Comparison of ENCODE assay signal across 1 cellular context in the genomic region with DNA sequence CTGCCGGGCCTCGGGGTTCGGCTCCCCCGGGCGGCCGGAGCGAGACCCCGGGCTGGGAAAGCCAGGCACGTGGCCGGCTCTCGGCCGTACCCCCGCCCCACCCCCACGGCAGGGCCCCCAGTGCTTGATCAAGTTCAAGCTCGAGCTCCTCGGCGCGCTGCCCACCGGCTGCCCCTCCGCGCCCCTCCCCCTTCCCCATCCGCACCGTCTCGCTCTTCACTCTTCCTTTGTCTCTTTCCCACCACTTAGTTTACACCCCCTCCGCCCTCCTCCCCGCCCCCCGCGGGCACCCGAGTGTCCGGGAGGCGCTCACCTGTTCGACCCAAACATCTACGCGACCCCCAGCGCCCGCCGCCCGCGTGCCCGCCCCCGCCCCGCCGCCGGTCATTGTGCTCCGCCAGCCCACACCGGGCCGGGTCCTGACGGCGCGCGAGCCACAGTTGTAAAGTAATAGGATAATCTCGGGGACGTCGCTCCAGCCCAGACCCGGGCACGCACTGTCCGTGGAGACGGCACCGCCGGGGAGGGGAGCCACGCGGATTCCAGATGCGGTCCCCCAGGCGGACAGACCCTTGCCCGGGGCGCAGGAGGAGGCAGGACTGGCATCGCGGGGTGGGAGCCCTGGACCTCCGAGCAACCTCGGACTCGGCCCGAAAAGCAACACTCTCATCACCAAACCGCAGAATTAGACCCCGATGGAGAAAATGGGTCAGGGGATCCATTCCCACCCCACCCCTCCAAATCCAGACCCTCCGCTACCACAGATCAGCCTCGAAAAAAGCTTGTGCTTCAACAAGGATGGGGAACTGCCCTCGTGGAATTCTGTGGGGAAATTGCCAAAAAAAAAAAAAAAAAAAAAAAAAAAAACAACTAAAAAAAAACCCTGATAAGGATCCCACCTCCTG.
TF ChIP-seq lines count a peak whose summit lies in the region.

No MANE protein-coding gene starts in this region.

TF ChIP-seq in HepG2, 621 proteins besides CTCF, POLR2A, EP300 and RAD21 (continued from another document and continues in another):
- TF ChIP-seq, protein P1, sequence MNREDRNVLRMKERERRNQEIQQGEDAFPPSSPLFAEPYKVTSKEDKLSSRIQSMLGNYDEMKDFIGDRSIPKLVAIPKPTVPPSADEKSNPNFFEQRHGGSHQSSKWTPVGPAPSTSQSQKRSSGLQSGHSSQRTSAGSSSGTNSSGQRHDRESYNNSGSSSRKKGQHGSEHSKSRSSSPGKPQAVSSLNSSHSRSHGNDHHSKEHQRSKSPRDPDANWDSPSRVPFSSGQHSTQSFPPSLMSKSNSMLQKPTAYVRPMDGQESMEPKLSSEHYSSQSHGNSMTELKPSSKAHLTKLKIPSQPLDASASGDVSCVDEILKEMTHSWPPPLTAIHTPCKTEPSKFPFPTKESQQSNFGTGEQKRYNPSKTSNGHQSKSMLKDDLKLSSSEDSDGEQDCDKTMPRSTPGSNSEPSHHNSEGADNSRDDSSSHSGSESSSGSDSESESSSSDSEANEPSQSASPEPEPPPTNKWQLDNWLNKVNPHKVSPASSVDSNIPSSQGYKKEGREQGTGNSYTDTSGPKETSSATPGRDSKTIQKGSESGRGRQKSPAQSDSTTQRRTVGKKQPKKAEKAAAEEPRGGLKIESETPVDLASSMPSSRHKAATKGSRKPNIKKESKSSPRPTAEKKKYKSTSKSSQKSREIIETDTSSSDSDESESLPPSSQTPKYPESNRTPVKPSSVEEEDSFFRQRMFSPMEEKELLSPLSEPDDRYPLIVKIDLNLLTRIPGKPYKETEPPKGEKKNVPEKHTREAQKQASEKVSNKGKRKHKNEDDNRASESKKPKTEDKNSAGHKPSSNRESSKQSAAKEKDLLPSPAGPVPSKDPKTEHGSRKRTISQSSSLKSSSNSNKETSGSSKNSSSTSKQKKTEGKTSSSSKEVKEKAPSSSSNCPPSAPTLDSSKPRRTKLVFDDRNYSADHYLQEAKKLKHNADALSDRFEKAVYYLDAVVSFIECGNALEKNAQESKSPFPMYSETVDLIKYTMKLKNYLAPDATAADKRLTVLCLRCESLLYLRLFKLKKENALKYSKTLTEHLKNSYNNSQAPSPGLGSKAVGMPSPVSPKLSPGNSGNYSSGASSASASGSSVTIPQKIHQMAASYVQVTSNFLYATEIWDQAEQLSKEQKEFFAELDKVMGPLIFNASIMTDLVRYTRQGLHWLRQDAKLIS (CRISPR knock-in tag; IDR thresholded peaks at IDR 0.05), result 0 out of 2 replicates have a peak, but pooled peaks have one; percentile 4
- TF ChIP-seq ONECUT2 (CRISPR knock-in tag; IDR thresholded peaks at IDR 0.05), result no peak
- TF ChIP-seq, protein P2, sequence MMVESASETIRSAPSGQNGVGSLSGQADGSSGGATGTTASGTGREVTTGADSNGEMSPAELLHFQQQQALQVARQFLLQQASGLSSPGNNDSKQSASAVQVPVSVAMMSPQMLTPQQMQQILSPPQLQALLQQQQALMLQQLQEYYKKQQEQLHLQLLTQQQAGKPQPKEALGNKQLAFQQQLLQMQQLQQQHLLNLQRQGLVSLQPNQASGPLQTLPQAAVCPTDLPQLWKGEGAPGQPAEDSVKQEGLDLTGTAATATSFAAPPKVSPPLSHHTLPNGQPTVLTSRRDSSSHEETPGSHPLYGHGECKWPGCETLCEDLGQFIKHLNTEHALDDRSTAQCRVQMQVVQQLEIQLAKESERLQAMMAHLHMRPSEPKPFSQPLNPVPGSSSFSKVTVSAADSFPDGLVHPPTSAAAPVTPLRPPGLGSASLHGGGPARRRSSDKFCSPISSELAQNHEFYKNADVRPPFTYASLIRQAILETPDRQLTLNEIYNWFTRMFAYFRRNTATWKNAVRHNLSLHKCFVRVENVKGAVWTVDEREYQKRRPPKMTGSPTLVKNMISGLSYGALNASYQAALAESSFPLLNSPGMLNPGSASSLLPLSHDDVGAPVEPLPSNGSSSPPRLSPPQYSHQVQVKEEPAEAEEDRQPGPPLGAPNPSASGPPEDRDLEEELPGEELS (CRISPR knock-in tag; IDR thresholded peaks at IDR 0.05), result no peak
- TF ChIP-seq, protein P3, sequence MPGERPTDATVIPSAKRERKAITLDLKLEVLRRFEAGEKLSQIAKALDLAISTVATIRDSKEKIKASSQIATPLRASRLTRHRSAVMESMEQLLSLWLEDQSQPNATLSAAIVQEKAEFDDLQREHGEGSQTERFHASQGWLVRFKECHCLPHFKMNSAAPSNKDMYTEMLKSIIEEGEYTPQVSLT (CRISPR knock-in tag; IDR thresholded peaks at IDR 0.05; ENCODE audit: borderline replicate concordance, low read depth), result no peak
- TF ChIP-seq SMYD3 (CRISPR knock-in tag; IDR thresholded peaks at IDR 0.05), result no peak
- TF ChIP-seq, protein P4, sequence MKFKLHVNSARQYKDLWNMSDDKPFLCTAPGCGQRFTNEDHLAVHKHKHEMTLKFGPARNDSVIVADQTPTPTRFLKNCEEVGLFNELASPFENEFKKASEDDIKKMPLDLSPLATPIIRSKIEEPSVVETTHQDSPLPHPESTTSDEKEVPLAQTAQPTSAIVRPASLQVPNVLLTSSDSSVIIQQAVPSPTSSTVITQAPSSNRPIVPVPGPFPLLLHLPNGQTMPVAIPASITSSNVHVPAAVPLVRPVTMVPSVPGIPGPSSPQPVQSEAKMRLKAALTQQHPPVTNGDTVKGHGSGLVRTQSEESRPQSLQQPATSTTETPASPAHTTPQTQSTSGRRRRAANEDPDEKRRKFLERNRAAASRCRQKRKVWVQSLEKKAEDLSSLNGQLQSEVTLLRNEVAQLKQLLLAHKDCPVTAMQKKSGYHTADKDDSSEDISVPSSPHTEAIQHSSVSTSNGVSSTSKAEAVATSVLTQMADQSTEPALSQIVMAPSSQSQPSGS (CRISPR knock-in tag; IDR thresholded peaks at IDR 0.05), result 0 out of 2 replicates have a peak, but pooled peaks have one; percentile 3
- TF ChIP-seq GTF2F1 (IDR thresholded peaks at IDR 0.05; ENCODE audit: low read length), result no peak
- TF ChIP-seq ZBTB38 (CRISPR knock-in tag; IDR thresholded peaks at IDR 0.05), result no peak; the same call in 1 of the 2 replicates
- TF ChIP-seq ZNF572 (CRISPR knock-in tag; IDR thresholded peaks at IDR 0.05), result no peak
- TF ChIP-seq, protein P5, sequence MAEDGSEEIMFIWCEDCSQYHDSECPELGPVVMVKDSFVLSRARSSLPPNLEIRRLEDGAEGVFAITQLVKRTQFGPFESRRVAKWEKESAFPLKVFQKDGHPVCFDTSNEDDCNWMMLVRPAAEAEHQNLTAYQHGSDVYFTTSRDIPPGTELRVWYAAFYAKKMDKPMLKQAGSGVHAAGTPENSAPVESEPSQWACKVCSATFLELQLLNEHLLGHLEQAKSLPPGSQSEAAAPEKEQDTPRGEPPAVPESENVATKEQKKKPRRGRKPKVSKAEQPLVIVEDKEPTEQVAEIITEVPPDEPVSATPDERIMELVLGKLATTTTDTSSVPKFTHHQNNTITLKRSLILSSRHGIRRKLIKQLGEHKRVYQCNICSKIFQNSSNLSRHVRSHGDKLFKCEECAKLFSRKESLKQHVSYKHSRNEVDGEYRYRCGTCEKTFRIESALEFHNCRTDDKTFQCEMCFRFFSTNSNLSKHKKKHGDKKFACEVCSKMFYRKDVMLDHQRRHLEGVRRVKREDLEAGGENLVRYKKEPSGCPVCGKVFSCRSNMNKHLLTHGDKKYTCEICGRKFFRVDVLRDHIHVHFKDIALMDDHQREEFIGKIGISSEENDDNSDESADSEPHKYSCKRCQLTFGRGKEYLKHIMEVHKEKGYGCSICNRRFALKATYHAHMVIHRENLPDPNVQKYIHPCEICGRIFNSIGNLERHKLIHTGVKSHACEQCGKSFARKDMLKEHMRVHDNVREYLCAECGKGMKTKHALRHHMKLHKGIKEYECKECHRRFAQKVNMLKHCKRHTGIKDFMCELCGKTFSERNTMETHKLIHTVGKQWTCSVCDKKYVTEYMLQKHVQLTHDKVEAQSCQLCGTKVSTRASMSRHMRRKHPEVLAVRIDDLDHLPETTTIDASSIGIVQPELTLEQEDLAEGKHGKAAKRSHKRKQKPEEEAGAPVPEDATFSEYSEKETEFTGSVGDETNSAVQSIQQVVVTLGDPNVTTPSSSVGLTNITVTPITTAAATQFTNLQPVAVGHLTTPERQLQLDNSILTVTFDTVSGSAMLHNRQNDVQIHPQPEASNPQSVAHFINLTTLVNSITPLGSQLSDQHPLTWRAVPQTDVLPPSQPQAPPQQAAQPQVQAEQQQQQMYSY (CRISPR knock-in tag; IDR thresholded peaks at IDR 0.05), result no peak
- TF ChIP-seq, protein P6, sequence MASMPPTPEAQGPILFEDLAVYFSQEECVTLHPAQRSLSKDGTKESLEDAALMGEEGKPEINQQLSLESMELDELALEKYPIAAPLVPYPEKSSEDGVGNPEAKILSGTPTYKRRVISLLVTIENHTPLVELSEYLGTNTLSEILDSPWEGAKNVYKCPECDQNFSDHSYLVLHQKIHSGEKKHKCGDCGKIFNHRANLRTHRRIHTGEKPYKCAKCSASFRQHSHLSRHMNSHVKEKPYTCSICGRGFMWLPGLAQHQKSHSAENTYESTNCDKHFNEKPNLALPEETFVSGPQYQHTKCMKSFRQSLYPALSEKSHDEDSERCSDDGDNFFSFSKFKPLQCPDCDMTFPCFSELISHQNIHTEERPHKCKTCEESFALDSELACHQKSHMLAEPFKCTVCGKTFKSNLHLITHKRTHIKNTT (CRISPR knock-in tag; IDR thresholded peaks at IDR 0.05), result no peak
- TF ChIP-seq NR2F1 (CRISPR knock-in tag; IDR thresholded peaks at IDR 0.05), result no peak
- no peak for TF ChIP-seq ZNF460 (CRISPR knock-in tag; IDR thresholded peaks at IDR 0.05; ENCODE audit: borderline replicate concordance)
- no peak for TF ChIP-seq SKI (IDR thresholded peaks at IDR 0.05; ENCODE audit: partially characterized antibody)
- no peak for TF ChIP-seq CREM (IDR thresholded peaks at IDR 0.05)
- TF ChIP-seq CREM (CRISPR knock-in tag; IDR thresholded peaks at IDR 0.05), result no peak
- TF ChIP-seq, protein P7, sequence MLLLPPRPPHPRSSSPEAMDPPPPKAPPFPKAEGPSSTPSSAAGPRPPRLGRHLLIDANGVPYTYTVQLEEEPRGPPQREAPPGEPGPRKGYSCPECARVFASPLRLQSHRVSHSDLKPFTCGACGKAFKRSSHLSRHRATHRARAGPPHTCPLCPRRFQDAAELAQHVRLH (CRISPR knock-in tag; IDR thresholded peaks at IDR 0.05; ENCODE audit: borderline replicate concordance, low read depth), result no peak; the same call in 1 of the 2 replicates
- TF ChIP-seq, protein P8, sequence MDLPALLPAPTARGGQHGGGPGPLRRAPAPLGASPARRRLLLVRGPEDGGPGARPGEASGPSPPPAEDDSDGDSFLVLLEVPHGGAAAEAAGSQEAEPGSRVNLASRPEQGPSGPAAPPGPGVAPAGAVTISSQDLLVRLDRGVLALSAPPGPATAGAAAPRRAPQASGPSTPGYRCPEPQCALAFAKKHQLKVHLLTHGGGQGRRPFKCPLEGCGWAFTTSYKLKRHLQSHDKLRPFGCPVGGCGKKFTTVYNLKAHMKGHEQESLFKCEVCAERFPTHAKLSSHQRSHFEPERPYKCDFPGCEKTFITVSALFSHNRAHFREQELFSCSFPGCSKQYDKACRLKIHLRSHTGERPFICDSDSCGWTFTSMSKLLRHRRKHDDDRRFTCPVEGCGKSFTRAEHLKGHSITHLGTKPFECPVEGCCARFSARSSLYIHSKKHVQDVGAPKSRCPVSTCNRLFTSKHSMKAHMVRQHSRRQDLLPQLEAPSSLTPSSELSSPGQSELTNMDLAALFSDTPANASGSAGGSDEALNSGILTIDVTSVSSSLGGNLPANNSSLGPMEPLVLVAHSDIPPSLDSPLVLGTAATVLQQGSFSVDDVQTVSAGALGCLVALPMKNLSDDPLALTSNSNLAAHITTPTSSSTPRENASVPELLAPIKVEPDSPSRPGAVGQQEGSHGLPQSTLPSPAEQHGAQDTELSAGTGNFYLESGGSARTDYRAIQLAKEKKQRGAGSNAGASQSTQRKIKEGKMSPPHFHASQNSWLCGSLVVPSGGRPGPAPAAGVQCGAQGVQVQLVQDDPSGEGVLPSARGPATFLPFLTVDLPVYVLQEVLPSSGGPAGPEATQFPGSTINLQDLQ (CRISPR knock-in tag; IDR thresholded peaks at IDR 0.05), result no peak
- TF ChIP-seq, protein P9, sequence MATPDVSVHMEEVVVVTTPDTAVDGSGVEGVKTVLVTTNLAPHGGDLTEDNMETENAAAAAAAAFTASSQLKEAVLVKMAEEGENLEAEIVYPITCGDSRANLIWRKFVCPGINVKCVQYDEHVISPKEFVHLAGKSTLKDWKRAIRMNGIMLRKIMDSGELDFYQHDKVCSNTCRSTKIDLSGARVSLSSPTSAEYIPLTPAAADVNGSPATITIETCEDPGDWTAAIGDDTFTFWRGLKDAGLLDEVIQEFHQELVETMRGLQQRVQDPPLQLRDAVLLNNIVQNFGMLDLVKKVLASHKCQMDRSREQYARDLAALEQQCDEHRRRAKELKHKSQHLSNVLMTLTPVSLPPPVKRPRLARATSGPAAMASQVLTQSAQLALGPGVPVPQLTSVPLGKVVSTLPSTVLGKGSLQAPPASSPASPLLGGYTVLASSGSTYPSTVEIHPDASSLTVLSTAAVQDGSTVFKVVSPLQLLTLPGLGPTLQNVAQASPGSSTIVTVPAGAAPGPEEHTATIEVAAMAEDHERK (CRISPR knock-in tag; IDR thresholded peaks at IDR 0.05; ENCODE audit: low read depth), result no peak
- no peak for TF ChIP-seq ATF1 (CRISPR knock-in tag; IDR thresholded peaks at IDR 0.05)
- TF ChIP-seq, protein P10, sequence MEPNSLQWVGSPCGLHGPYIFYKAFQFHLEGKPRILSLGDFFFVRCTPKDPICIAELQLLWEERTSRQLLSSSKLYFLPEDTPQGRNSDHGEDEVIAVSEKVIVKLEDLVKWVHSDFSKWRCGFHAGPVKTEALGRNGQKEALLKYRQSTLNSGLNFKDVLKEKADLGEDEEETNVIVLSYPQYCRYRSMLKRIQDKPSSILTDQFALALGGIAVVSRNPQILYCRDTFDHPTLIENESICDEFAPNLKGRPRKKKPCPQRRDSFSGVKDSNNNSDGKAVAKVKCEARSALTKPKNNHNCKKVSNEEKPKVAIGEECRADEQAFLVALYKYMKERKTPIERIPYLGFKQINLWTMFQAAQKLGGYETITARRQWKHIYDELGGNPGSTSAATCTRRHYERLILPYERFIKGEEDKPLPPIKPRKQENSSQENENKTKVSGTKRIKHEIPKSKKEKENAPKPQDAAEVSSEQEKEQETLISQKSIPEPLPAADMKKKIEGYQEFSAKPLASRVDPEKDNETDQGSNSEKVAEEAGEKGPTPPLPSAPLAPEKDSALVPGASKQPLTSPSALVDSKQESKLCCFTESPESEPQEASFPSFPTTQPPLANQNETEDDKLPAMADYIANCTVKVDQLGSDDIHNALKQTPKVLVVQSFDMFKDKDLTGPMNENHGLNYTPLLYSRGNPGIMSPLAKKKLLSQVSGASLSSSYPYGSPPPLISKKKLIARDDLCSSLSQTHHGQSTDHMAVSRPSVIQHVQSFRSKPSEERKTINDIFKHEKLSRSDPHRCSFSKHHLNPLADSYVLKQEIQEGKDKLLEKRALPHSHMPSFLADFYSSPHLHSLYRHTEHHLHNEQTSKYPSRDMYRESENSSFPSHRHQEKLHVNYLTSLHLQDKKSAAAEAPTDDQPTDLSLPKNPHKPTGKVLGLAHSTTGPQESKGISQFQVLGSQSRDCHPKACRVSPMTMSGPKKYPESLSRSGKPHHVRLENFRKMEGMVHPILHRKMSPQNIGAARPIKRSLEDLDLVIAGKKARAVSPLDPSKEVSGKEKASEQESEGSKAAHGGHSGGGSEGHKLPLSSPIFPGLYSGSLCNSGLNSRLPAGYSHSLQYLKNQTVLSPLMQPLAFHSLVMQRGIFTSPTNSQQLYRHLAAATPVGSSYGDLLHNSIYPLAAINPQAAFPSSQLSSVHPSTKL (CRISPR knock-in tag; IDR thresholded peaks at IDR 0.05), result no peak; the same call in none of the 2 replicates
- TF ChIP-seq ZSCAN30 (CRISPR knock-in tag; IDR thresholded peaks at IDR 0.05), result no peak
- no peak for TF ChIP-seq NAIF1 (CRISPR knock-in tag; IDR thresholded peaks at IDR 0.05; ENCODE audit: borderline replicate concordance)
- no peak for TF ChIP-seq HMGA1 (CRISPR knock-in tag; conservative IDR thresholded peaks at IDR 0.05)
- peak; percentile 14; the same call in 1 of the 2 replicates for TF ChIP-seq KMT2A (CRISPR knock-in tag; IDR thresholded peaks at IDR 0.05)
- TF ChIP-seq CBX5 (CRISPR knock-in tag; IDR thresholded peaks at IDR 0.05; ENCODE audit: borderline replicate concordance), result no peak
- no peak for TF ChIP-seq SP5 (CRISPR knock-in tag; IDR thresholded peaks at IDR 0.05; ENCODE audit: borderline replicate concordance, low read depth)
